In genomic region chr16:58125781-58126335, GRCh38 we compare ENCODE assay signal across 1 cellular context.
TF ChIP-seq lines count a peak whose summit lies in the region.

No MANE protein-coding gene starts in this region.

TF ChIP-seq in HepG2, 621 proteins besides CTCF, POLR2A, EP300 and RAD21:
- 0 out of 2 replicates have a peak, but pooled peaks have one; percentile 31 for TF ChIP-seq ATF5 (CRISPR knock-in tag; IDR thresholded peaks at IDR 0.05; ENCODE audit: low read depth)
- TF ChIP-seq SKI (IDR thresholded peaks at IDR 0.05; ENCODE audit: partially characterized antibody) = no peak
